In the genomic region with DNA sequence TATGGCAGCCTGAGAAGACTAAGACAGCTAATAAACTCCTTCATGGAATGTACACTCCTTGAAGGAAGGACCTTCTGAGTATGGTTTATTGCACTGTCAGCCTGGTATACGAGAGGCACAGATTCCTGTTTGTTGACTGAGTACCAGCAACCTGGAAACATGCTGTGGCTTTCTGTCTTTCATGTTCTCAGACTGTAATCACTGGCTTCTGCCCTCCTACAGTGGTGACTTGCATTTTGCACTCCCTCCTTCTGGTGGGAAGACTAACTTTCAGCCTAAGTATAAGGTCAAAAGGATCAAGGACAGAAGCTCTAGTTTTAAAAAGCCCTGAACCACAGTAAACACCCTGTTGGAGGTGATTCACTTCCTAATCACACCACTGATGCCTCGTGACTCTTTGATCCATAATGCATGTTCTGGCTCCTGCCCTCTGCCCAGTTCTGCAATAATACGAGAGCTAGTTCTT, we compare ENCODE assay signal across 1 cellular context.
TF ChIP-seq lines count a peak whose summit lies in the region.

No MANE protein-coding gene starts in this region.

TF ChIP-seq in HepG2, 621 proteins besides CTCF, POLR2A, EP300 and RAD21 (continued from another document and continues in another):
- no peak for TF ChIP-seq ZBTB43 (CRISPR knock-in tag; conservative IDR thresholded peaks at IDR 0.05)
- TF ChIP-seq, protein P1, sequence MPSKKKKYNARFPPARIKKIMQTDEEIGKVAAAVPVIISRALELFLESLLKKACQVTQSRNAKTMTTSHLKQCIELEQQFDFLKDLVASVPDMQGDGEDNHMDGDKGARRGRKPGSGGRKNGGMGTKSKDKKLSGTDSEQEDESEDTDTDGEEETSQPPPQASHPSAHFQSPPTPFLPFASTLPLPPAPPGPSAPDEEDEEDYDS (CRISPR knock-in tag; IDR thresholded peaks at IDR 0.05): 0 out of 2 replicates have a peak, but pooled peaks have one; percentile 26
- no peak for TF ChIP-seq TRIM22 (IDR thresholded peaks at IDR 0.05)
- no peak for TF ChIP-seq ZNF138 (CRISPR knock-in tag; IDR thresholded peaks at IDR 0.05; ENCODE audit: low read depth)
- TF ChIP-seq ZNF891 (CRISPR knock-in tag; IDR thresholded peaks at IDR 0.05): no peak
- TF ChIP-seq ZKSCAN5 (CRISPR knock-in tag; IDR thresholded peaks at IDR 0.05): 0 out of 2 replicates have a peak, but pooled peaks have one; percentile 38
- TF ChIP-seq AHR (CRISPR knock-in tag; IDR thresholded peaks at IDR 0.05): no peak
- peak; percentile 65 for TF ChIP-seq ELF3 (CRISPR knock-in tag; IDR thresholded peaks at IDR 0.05)
- peak; percentile 91 for TF ChIP-seq NR2F6 (IDR thresholded peaks at IDR 0.05)
- TF ChIP-seq NR2F6 (CRISPR knock-in tag; IDR thresholded peaks at IDR 0.05): peak; percentile 93
- TF ChIP-seq ZNF407 (CRISPR knock-in tag; IDR thresholded peaks at IDR 0.05; ENCODE audit: not compliant biosample characterization): no peak
- 0 out of 2 replicates have a peak, but pooled peaks have one; percentile 36 for TF ChIP-seq IKZF5 (CRISPR knock-in tag; IDR thresholded peaks at IDR 0.05)
- peak; percentile 27; the same call in 1 of the 2 replicates for TF ChIP-seq GABPB1 (CRISPR knock-in tag; IDR thresholded peaks at IDR 0.05)
- TF ChIP-seq, protein P2, sequence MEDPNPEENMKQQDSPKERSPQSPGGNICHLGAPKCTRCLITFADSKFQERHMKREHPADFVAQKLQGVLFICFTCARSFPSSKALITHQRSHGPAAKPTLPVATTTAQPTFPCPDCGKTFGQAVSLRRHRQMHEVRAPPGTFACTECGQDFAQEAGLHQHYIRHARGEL (CRISPR knock-in tag; IDR thresholded peaks at IDR 0.05): no peak
- 0 out of 2 replicates have a peak, but pooled peaks have one; percentile 59 for TF ChIP-seq DNMT3B (CRISPR knock-in tag; conservative IDR thresholded peaks at IDR 0.05)
- TF ChIP-seq HNRNPK (IDR thresholded peaks at IDR 0.05; ENCODE audit: low read depth, low read length, poor library complexity, severe bottlenecking): no peak
- TF ChIP-seq HHEX (CRISPR knock-in tag; IDR thresholded peaks at IDR 0.05): peak; percentile 16; the same call in 1 of the 2 replicates
- TF ChIP-seq DMAP1 (CRISPR knock-in tag; IDR thresholded peaks at IDR 0.05): no peak
- no peak for TF ChIP-seq SAFB2 (CRISPR knock-in tag; IDR thresholded peaks at IDR 0.05; ENCODE audit: borderline replicate concordance, low read depth)
- TF ChIP-seq ZNF572 (CRISPR knock-in tag; IDR thresholded peaks at IDR 0.05): no peak
- TF ChIP-seq NFKBIZ (CRISPR knock-in tag; IDR thresholded peaks at IDR 0.05): no peak
- TF ChIP-seq SMC3 (IDR thresholded peaks at IDR 0.05; ENCODE audit: low read length): no peak
- TF ChIP-seq MIER3 (CRISPR knock-in tag; IDR thresholded peaks at IDR 0.05; ENCODE audit: borderline replicate concordance): no peak
- TF ChIP-seq ZGPAT (CRISPR knock-in tag; IDR thresholded peaks at IDR 0.05): peak; percentile 33; the same call in 1 of the 2 replicates
- TF ChIP-seq ONECUT2 (CRISPR knock-in tag; IDR thresholded peaks at IDR 0.05): no peak
- TF ChIP-seq ZNF280D (CRISPR knock-in tag; IDR thresholded peaks at IDR 0.05): no peak
- TF ChIP-seq RBM39 (IDR thresholded peaks at IDR 0.05; ENCODE audit: low read depth, low read length, poor library complexity, severe bottlenecking): no peak
- TF ChIP-seq HNF4A (CRISPR knock-in tag; IDR thresholded peaks at IDR 0.05): peak; percentile 35; the same call in 1 of the 2 replicates
- no peak for TF ChIP-seq CSRNP2 (CRISPR knock-in tag; conservative IDR thresholded peaks at IDR 0.05; ENCODE audit: low read depth)
- no peak for TF ChIP-seq NFIB (CRISPR knock-in tag; IDR thresholded peaks at IDR 0.05; ENCODE audit: borderline replicate concordance)
- no peak for TF ChIP-seq GRHL1 (CRISPR knock-in tag; conservative IDR thresholded peaks at IDR 0.05)
- 0 out of 2 replicates have a peak, but pooled peaks have one; percentile 18 for TF ChIP-seq ZNF317 (CRISPR knock-in tag; IDR thresholded peaks at IDR 0.05)
